Comparison of ENCODE assay signal across 21 cellular contexts in genomic region chr3:40583691-40584090, GRCh38. TPM values are rescaled to one million over a fixed set of nuclear protein-coding genes. Genes with fewer than 3 reads are reported as not detected.
A peak's percentile ranks its signal among the peaks of the same experiment; 100 is the strongest.
DNase-seq lines count a peak whose midpoint lies in the region; FAIRE-seq lines count a peak whose summit lies in the region.
"Had no signal": no experiment of that assay in that cellular context is flagged by ENCODE, and none has a peak within 500 bp of the region (broad histone marks: within the 10 kb centered on the region; RNA-seq: fewer than 3 reads in every experiment).

No MANE protein-coding gene starts in this region.

- peak overlapping the region; percentile 16 for H2AK5ac ChIP-seq in neuronal stem cell (ENCODE audit: low read depth, low read length)

- H3K27ac ChIP-seq in neuronal stem cell (replicated peaks; ENCODE audit: low read length) = no peak overlapping the region
- H3K27ac ChIP-seq: 22Rv1, HL-60 had no signal

- no peaks in the 10 kb centered on the region for H3K36me3 ChIP-seq in neuronal stem cell (replicated peaks in 1 of 2; ENCODE audit: control insufficient read depth in 2 of 2, insufficient read depth in 2 of 2, low read length in 2 of 2)
- H3K36me3 ChIP-seq: HAP-1, MG63 had no signal

- H3K4me2 ChIP-seq in neuronal stem cell (ENCODE audit: insufficient read depth, low read length, poor library complexity, severe bottlenecking) = no peak overlapping the region

- H3K9ac ChIP-seq in neuronal stem cell (ENCODE audit: low read depth, low read length, poor library complexity) = no peak overlapping the region

- peak overlapping the region; percentile 12 for H2BK12ac ChIP-seq in neuronal stem cell (ENCODE audit: low read length)

- H4K8ac ChIP-seq in neuronal stem cell (ENCODE audit: low read depth, low read length) = no peak overlapping the region

- no peaks in the 10 kb centered on the region for H3K9me3 ChIP-seq in neuronal stem cell (replicated peaks in 1 of 2; ENCODE audit: control insufficient read depth in 2 of 2, insufficient read depth in 1 of 2, low read depth in 1 of 2, low read length in 2 of 2)
- H3K9me3 ChIP-seq: HAP-1, MG63 had no signal

- H2BK15ac ChIP-seq in neuronal stem cell (ENCODE audit: low read length) = no peak overlapping the region

- H2AFZ ChIP-seq in neuronal stem cell (ENCODE audit: low read length) = no peak overlapping the region

- H2BK120ac ChIP-seq in neuronal stem cell (ENCODE audit: low read depth, low read length) = no peak overlapping the region

- no peaks in the 10 kb centered on the region for H3K27me3 ChIP-seq in neuronal stem cell (ENCODE audit: control insufficient read depth in 3 of 3, insufficient read depth in 3 of 3, low read depth in 1 of 3, low read length in 3 of 3)
- H3K27me3 ChIP-seq: MG63 had no signal

- no CpG with 5 or more reads among the region's 7 CpGs for WGBS in neuronal stem cell (ENCODE audit: extremely low coverage in 2 of 2, insufficient read length in 2 of 2, insufficient replicate concordance in 1 of 2), 2 donors

- H3K23ac ChIP-seq in neuronal stem cell (ENCODE audit: low read depth, low read length, poor library complexity) = no peak overlapping the region

- no peak for FAIRE-seq in urothelium cell line (lab: Jason Lieb, UNC)
- FAIRE-seq: RCC 7860 had no signal

- H3K4me1 ChIP-seq in neuronal stem cell (ENCODE audit: control insufficient read depth in 2 of 2, insufficient read depth in 1 of 2, low read depth in 1 of 2, low read length in 2 of 2) = peaks cover 10 to 15% of the 10 kb centered on the region in 2 donors
- H3K4me1 ChIP-seq: HAP-1 had no signal

- no peak overlapping the region for H3K4me3 ChIP-seq in neuronal stem cell (ENCODE audit: low read length in 2 of 2)
- H3K4me3 ChIP-seq: HAP-1, MG63 had no signal

- H2BK5ac ChIP-seq in neuronal stem cell (ENCODE audit: low read length) = no peak overlapping the region

- no peak overlapping the region for H4K91ac ChIP-seq in neuronal stem cell (ENCODE audit: low read depth, low read length, poor library complexity)

- H3K4ac ChIP-seq in neuronal stem cell (ENCODE audit: low read length) = no peak overlapping the region

- H3K18ac ChIP-seq in neuronal stem cell (ENCODE audit: low read length) = no peak overlapping the region

- no peak overlapping the region for H3K14ac ChIP-seq in neuronal stem cell (ENCODE audit: low read length)

- H3K79me1 ChIP-seq in neuronal stem cell (ENCODE audit: low read depth, low read length) = no peaks in the 10 kb centered on the region

- DNase-seq in NCI-H2029 (lab: John Stamatoyannopoulos, UW) = peak; percentile 13
- no peak for DNase-seq in NCI-H2029 treated with DMSO at 0.1 percent for 48 hours (lab: John Stamatoyannopoulos, UW)
- peak; percentile 71 for DNase-seq in DMS79 (lab: John Stamatoyannopoulos, UW)
- DNase-seq in dermis blood vessel endothelial cell = peak; percentile 12
- no peak for DNase-seq in neuronal stem cell (ENCODE audit: low spot score)
- DNase-seq in NCI-H146 (lab: John Stamatoyannopoulos, UW) = no peak
- no peak for DNase-seq in urothelium cell line (ENCODE audit: low spot score)
- no peak for DNase-seq in germinal center (ENCODE audit: low spot score)
- DNase-seq: GDM1, Kasumi-1, MG63, NCI-H1048, NCI-H1436, NCI-H2081 treated with DMSO at 0.1 percent for 48 hours, NCI-H510A, NCI-H774, SHP77 treated with DMSO at 0.1 percent for 48 hours had no signal

RNA-seq across cellular contexts. Expression of gene ZNF621, which starts 58.9 kb away (rescaled TPM):
- 11.9 and 13.7 TPM in 2 replicates for total RNA-seq in dermis blood vessel endothelial cell
- polyA plus RNA-seq in neuronal stem cell (2013, experiment 1 of 2) = 15.0 TPM
- 15.7 TPM for polyA plus RNA-seq in neuronal stem cell (2013, experiment 2 of 2)

Comparison
In these comparisons a context has a peak if more than half of its experiments do, and no peak if none do; other contexts are left out.
1. DNase-seq: peak in NCI-H2029 (single experiment), DMS79 (single experiment) and dermis blood vessel endothelial cell (single experiment); none in NCI-H2029 treated with DMSO at 0.1 percent for 48 hours (single experiment), neuronal stem cell (single experiment), NCI-H146 (single experiment), urothelium cell line (single experiment) and germinal center (single experiment).